Comparison of ENCODE assay signal across 21 cellular contexts in genomic region chr6:115847671-115848070, GRCh38.
DNase-seq lines count a peak whose midpoint lies in the region; ATAC-seq, FAIRE-seq and TF ChIP-seq lines count a peak whose summit lies in the region.
"Had no signal": no experiment of that assay in that cellular context is flagged by ENCODE, and none has a peak within 500 bp of the region (broad histone marks: within the 10 kb centered on the region; RNA-seq: fewer than 3 reads in every experiment).

No MANE protein-coding gene starts in this region.

- H3K4me1 ChIP-seq in GM12878 (ENCODE audit: control insufficient read depth, insufficient read depth, low read length) = no peaks in the 10 kb centered on the region
- H3K4me1 ChIP-seq: A549; BLaER1 treated with 17β-estradiol and CSF1 and Interleukin-3, amounts not matched to agents 10 nM and 100 nM; Caco-2 had no signal

- POLR2A ChIA-PET in GM12878 (lab: Charles Lee) = no interaction called here

- SMC1A ChIA-PET in GM12878 (lab: Charles Lee; ENCODE audit: uncharacterized antibody, unreplicated experiment) = no interaction called here

- RAD21 ChIA-PET in GM12878 (lab: Charles Lee; ENCODE audit: unreplicated experiment) = no interaction called here

- peak; percentile 46 for ATAC-seq in GM18498 (IDR thresholded peaks at IDR 0.05; ENCODE audit: unreplicated experiment)
- peak; percentile 53 for ATAC-seq in GM19468 (IDR thresholded peaks at IDR 0.05; ENCODE audit: extremely low read depth, unreplicated experiment)
- no peak; the same call in none of the 3 replicates for ATAC-seq in GM12878
- no peak for ATAC-seq in stimulated activated effector memory CD8-positive, alpha-beta T cell treated with anti-CD3 and anti-CD28 coated beads, Interleukin-12 subunit alpha, Interleukin-12 subunit beta, amount 100 ng/mL, for 72 hours
- ATAC-seq: A549; CD8-positive, alpha-beta T cell had no signal

- no peak overlapping the region for H3K4me3 ChIP-seq in GM12878
- H3K4me3 ChIP-seq: A549; BLaER1 treated with 17β-estradiol and CSF1 and Interleukin-3, amounts not matched to agents 10 nM and 100 nM had no signal

- intact Hi-C loops in GM12878 (cut with micrococcal nuclease; ENCODE audit: unreplicated experiment) = no loop called here

- no peak for DNase-seq in GM12878 (ENCODE audit: low read depth, low spot score)
- no peak for DNase-seq in stimulated activated effector memory CD8-positive, alpha-beta T cell treated with anti-CD3 and anti-CD28 coated beads, Interleukin-12 subunit alpha, Interleukin-12 subunit beta, amount 100 ng/mL, for 72 hours (ENCODE audit: low spot score in 2 of 2)
- DNase-seq in nucleus accumbens (lab: John Stamatoyannopoulos, UW) = no peak
- DNase-seq: AML-193; Caco-2; Calu3; CD4-positive, alpha-beta T cell; CD8-positive, alpha-beta T cell; DMS79 treated with DMSO at 0.1 percent for 48 hours; GF-D8 had no signal

- no peaks in the 10 kb centered on the region for H3K36me3 ChIP-seq in GM12878 (ENCODE audit: control insufficient read depth in 2 of 2, insufficient read depth in 2 of 2, low read length in 1 of 2)
- H3K36me3 ChIP-seq: BLaER1 treated with 17β-estradiol and CSF1 and Interleukin-3, amounts not matched to agents 10 nM and 100 nM had no signal

- H3K9me3 Mint-ChIP-seq in stimulated activated effector memory CD8-positive, alpha-beta T cell treated with anti-CD3 and anti-CD28 coated beads, Interleukin-12 subunit alpha, Interleukin-12 subunit beta, amount 100 ng/mL, for 72 hours = peaks cover 4% of the 10 kb centered on the region
- H3K9me3 Mint-ChIP-seq: CD8-positive, alpha-beta T cell had no signal

- no peak for TF ChIP-seq EP300 in GM12878 (IDR thresholded peaks at IDR 0.05; ENCODE audit: borderline replicate concordance in 1 of 2, control insufficient read depth in 1 of 2, low read depth in 2 of 2, low read length in 2 of 2)

- no peak for TF ChIP-seq CTCF in GM12878 (IDR thresholded peaks at IDR 0.05 in 2 of 3, conservative IDR thresholded peaks at IDR 0.05 in 1 of 3; ENCODE audit: control insufficient read depth in 2 of 3, extremely low read depth in 1 of 3, insufficient read depth in 1 of 3, low read depth in 3 of 3, low read length in 3 of 3)

- H3K27ac ChIP-seq in GM12878 (ENCODE audit: control insufficient read depth, insufficient read depth) = no peak overlapping the region
- H3K27ac ChIP-seq: 22Rv1; A549; BLaER1 treated with 17β-estradiol and CSF1 and Interleukin-3, amounts not matched to agents 10 nM and 100 nM; C4-2B had no signal

- TF ChIP-seq POLR2A in GM12878 (IDR thresholded peaks at IDR 0.05; ENCODE audit: low read depth, low read length) = no peak

- H3K4me2 ChIP-seq in GM12878 (ENCODE audit: control insufficient read depth, insufficient read depth) = no peak overlapping the region
- H3K4me2 ChIP-seq: A549; BLaER1 treated with 17β-estradiol and CSF1 and Interleukin-3, amounts not matched to agents 10 nM and 100 nM had no signal

- no peak overlapping the region for H3K27ac Mint-ChIP-seq in stimulated activated effector memory CD8-positive, alpha-beta T cell treated with anti-CD3 and anti-CD28 coated beads, Interleukin-12 subunit alpha, Interleukin-12 subunit beta, amount 100 ng/mL, for 72 hours
- H3K27ac Mint-ChIP-seq: B cell; CD4-positive, alpha-beta T cell; CD8-positive, alpha-beta T cell had no signal

- H3K4me3 Mint-ChIP-seq in stimulated activated effector memory CD8-positive, alpha-beta T cell treated with anti-CD3 and anti-CD28 coated beads, Interleukin-12 subunit alpha, Interleukin-12 subunit beta, amount 100 ng/mL, for 72 hours = no peak overlapping the region
- H3K4me3 Mint-ChIP-seq: B cell; CD4-positive, alpha-beta T cell; CD8-positive, alpha-beta T cell had no signal

- H3K27me3 ChIP-seq in GM12878 (replicated peaks in 1 of 2; ENCODE audit: control insufficient read depth in 2 of 2, insufficient read depth in 2 of 2, low read length in 1 of 2) = no peaks in the 10 kb centered on the region
- H3K27me3 ChIP-seq: BLaER1 treated with 17β-estradiol and CSF1 and Interleukin-3, amounts not matched to agents 10 nM and 100 nM had no signal

- CTCF ChIA-PET in GM12878 (lab: Yijun Ruan, JAX) = no interaction called here

- H3K4me1 Mint-ChIP-seq in stimulated activated effector memory CD8-positive, alpha-beta T cell treated with anti-CD3 and anti-CD28 coated beads, Interleukin-12 subunit alpha, Interleukin-12 subunit beta, amount 100 ng/mL, for 72 hours = no peaks in the 10 kb centered on the region
- H3K4me1 Mint-ChIP-seq: B cell had no signal

- H3K9me3 ChIP-seq in GM12878 (replicated peaks; ENCODE audit: control insufficient read depth, insufficient read depth, low read length) = no peaks in the 10 kb centered on the region
- H3K9me3 ChIP-seq: A549, Caco-2 had no signal

- H3K9ac ChIP-seq in GM12878 (ENCODE audit: control insufficient read depth, insufficient read depth, low read length) = no peak overlapping the region
- H3K9ac ChIP-seq: BLaER1 treated with 17β-estradiol and CSF1 and Interleukin-3, amounts not matched to agents 10 nM and 100 nM had no signal

- BruUV-seq in GM12878 (replicated peaks; lab: Mats Ljungman, UMichigan) = no TSS peak

- no peak for FAIRE-seq in GM12878 (lab: Jason Lieb, UNC)
- FAIRE-seq: A549, D721Med, G401.6, GM12892, GM19239 had no signal

- no peaks in the 10 kb centered on the region for H3K79me2 ChIP-seq in GM12878 (ENCODE audit: control insufficient read depth, insufficient read depth, low read length)

- no peaks in the 10 kb centered on the region for H3K36me3 Mint-ChIP-seq in stimulated activated effector memory CD8-positive, alpha-beta T cell treated with anti-CD3 and anti-CD28 coated beads, Interleukin-12 subunit alpha, Interleukin-12 subunit beta, amount 100 ng/mL, for 72 hours
- H3K36me3 Mint-ChIP-seq: CD8-positive, alpha-beta T cell had no signal

- in situ Hi-C loops in GM12878 (cut with MboI) = no loop called here

- H2AFZ ChIP-seq in GM12878 (ENCODE audit: control insufficient read depth, low read depth, low read length) = no peak overlapping the region

- no peaks in the 10 kb centered on the region for H4K20me1 ChIP-seq in GM12878 (ENCODE audit: control insufficient read depth, insufficient read depth)
- H4K20me1 ChIP-seq: BLaER1 treated with 17β-estradiol and CSF1 and Interleukin-3, amounts not matched to agents 10 nM and 100 nM had no signal

- TF ChIP-seq RAD21 in GM12878 (IDR thresholded peaks at IDR 0.05; ENCODE audit: insufficient read depth, low read depth, low read length) = no peak

TF ChIP-seq in GM12878, 131 proteins besides CTCF, POLR2A, EP300 and RAD21:
- TF ChIP-seq RB1 (IDR thresholded peaks at IDR 0.05; ENCODE audit: borderline replicate concordance) (no peak), IKZF2 (IDR thresholded peaks at IDR 0.05) (peak in 1 of 2 experiments; percentile 20; a peak in 1 of 4 replicates), IRF3 (IDR thresholded peaks at IDR 0.05) (no peak), IKZF1 (conservative IDR thresholded peaks at IDR 0.05) (0 out of 2 replicates have a peak, but pooled peaks have one; percentile 15)

Comparison
In these comparisons a context has a peak if more than half of its experiments do, and no peak if none do; other contexts are left out.
1. ATAC-seq: peak in GM18498 (single experiment) and GM19468 (single experiment); none in GM12878 (single experiment) and stimulated activated effector memory CD8-positive, alpha-beta T cell treated with anti-CD3 and anti-CD28 coated beads, Interleukin-12 subunit alpha, Interleukin-12 subunit beta, amount 100 ng/mL, for 72 hours (single experiment).